In genomic region chr5:169302046-169302445, GRCh38 we compare ENCODE assay signal across 1 cellular context.
TF ChIP-seq lines count a peak whose summit lies in the region.

No MANE protein-coding gene starts in this region.

TF ChIP-seq in H1, 55 proteins besides CTCF, POLR2A, EP300 and RAD21:
- TF ChIP-seq TEAD4 (IDR thresholded peaks at IDR 0.05; ENCODE audit: low read depth, low read length) = no peak
- TF ChIP-seq USF2 (IDR thresholded peaks at IDR 0.05; ENCODE audit: low read length) = no peak
- no peak for TF ChIP-seq SP4 (IDR thresholded peaks at IDR 0.05; ENCODE audit: low read length)
- TF ChIP-seq KDM5A (IDR thresholded peaks at IDR 0.05; ENCODE audit: low read length) = no peak
- TF ChIP-seq POU5F1 (IDR thresholded peaks at IDR 0.05; ENCODE audit: low read depth, low read length) = no peak
- no peak for TF ChIP-seq POLR2AphosphoS5 (IDR thresholded peaks at IDR 0.05; ENCODE audit: low read depth, low read length)
- TF ChIP-seq BCL11A (IDR thresholded peaks at IDR 0.05; ENCODE audit: low read depth in 2 of 2, low read length in 2 of 2) = no peak
- TF ChIP-seq KDM4A (IDR thresholded peaks at IDR 0.05; ENCODE audit: low read depth, low read length, severe bottlenecking) = no peak
- TF ChIP-seq E2F6 (IDR thresholded peaks at IDR 0.05) = no peak
- no peak for TF ChIP-seq HDAC6 (IDR thresholded peaks at IDR 0.05; ENCODE audit: low read depth, low read length)
- no peak for TF ChIP-seq EGR1 (IDR thresholded peaks at IDR 0.05; ENCODE audit: borderline replicate concordance, low read depth, low read length)
- no peak for TF ChIP-seq CHD2 (IDR thresholded peaks at IDR 0.05; ENCODE audit: low read length)
- no peak for TF ChIP-seq TCF12 (IDR thresholded peaks at IDR 0.05; ENCODE audit: low read depth, low read length)
- no peak for TF ChIP-seq ATF3 (IDR thresholded peaks at IDR 0.05; ENCODE audit: insufficient read depth, low read depth, low read length)
- no peak for TF ChIP-seq SIN3A (conservative IDR thresholded peaks at IDR 0.05 in 1 of 2, IDR thresholded peaks at IDR 0.05 in 1 of 2; ENCODE audit: low read depth in 1 of 2, low read length in 2 of 2)
